Comparison of ENCODE assay signal across 19 cellular contexts in genomic region chr2:64014628-64015027, GRCh38. TPM values are rescaled to one million over a fixed set of nuclear protein-coding genes. Genes with fewer than 3 reads are reported as not detected.
DNase-seq lines count a peak whose midpoint lies in the region; ATAC-seq, FAIRE-seq and TF ChIP-seq lines count a peak whose summit lies in the region.
"Had no signal": no experiment of that assay in that cellular context is flagged by ENCODE, and none has a peak within 500 bp of the region (broad histone marks: within the 10 kb centered on the region; RNA-seq: fewer than 3 reads in every experiment).

No MANE protein-coding gene starts in this region.

- peaks cover 25% of the 10 kb centered on the region for H3K36me3 Mint-ChIP-seq in activated CD4-positive, alpha-beta memory T cell treated with anti-CD3 and anti-CD28 coated beads, Interleukin-2, amount 10 ng/mL, durations not matched to agents 7 days and 5 days (ENCODE audit: low read depth)

- no peaks in the 10 kb centered on the region for H3K27me3 Mint-ChIP-seq in activated CD4-positive, alpha-beta memory T cell treated with anti-CD3 and anti-CD28 coated beads, Interleukin-2, amount 10 ng/mL, durations not matched to agents 7 days and 5 days
- H3K27me3 Mint-ChIP-seq: B cell; CD4-positive, alpha-beta T cell had no signal

- H3K36me3 ChIP-seq in HepG2 (replicated peaks in 1 of 2; ENCODE audit: control insufficient read depth in 1 of 2, insufficient read depth in 2 of 2, low read length in 2 of 2) (peaks cover 4 to 13% of the 10 kb centered on the region in 2 experiments; a peak in 4 of 5 replicates), right lobe of liver (no peaks in the 10 kb centered on the region), K562 (ENCODE audit: control insufficient read depth, insufficient read depth, low read length) (no peaks in the 10 kb centered on the region; the same call in 2 of the 3 replicates), upper lobe of right lung (no peaks in the 10 kb centered on the region)
- H3K36me3 ChIP-seq: BLaER1 had no signal

- H2AFZ ChIP-seq in HepG2 (ENCODE audit: low read length) (no peak overlapping the region), K562 (ENCODE audit: low read depth, low read length) (no peak overlapping the region)
- H2AFZ ChIP-seq: GM23338 had no signal

- H3K9me1 ChIP-seq in K562 (ENCODE audit: control insufficient read depth, insufficient read depth, low read length): no peaks in the 10 kb centered on the region

- H3K79me2 ChIP-seq in HepG2 (ENCODE audit: insufficient read depth, low read length): peaks cover 98% of the 10 kb centered on the region
- peaks cover 91% of the 10 kb centered on the region for H3K79me2 ChIP-seq in K562 (ENCODE audit: control insufficient read depth, insufficient read depth, low read length)

- H3K4me3 Mint-ChIP-seq in activated CD4-positive, alpha-beta memory T cell treated with anti-CD3 and anti-CD28 coated beads, Interleukin-2, amount 10 ng/mL, durations not matched to agents 7 days and 5 days: no peak overlapping the region
- H3K4me3 Mint-ChIP-seq: B cell, GM23338, H9 had no signal

- TF ChIP-seq CTCF in HepG2 (CRISPR knock-in tag; IDR thresholded peaks at IDR 0.05) (no peak), right lobe of liver (IDR thresholded peaks at IDR 0.05) (no peak), K562 (IDR thresholded peaks at IDR 0.05 in 2 of 3, conservative IDR thresholded peaks at IDR 0.05 in 1 of 3; ENCODE audit: insufficient read depth in 2 of 3, low read depth in 1 of 3, low read length in 3 of 3) (no peak), upper lobe of right lung (IDR thresholded peaks at IDR 0.05) (no peak)

- CTCF ChIA-PET in HepG2 (lab: Yijun Ruan, JAX; ENCODE audit: low intra/inter-chr PET ratio, low total read pairs): no interaction called here
- CTCF ChIA-PET in K562 (lab: Yijun Ruan, JAX; ENCODE audit: low intra/inter-chr PET ratio): no interaction called here
- CTCF ChIA-PET in activated CD4-positive, alpha-beta memory T cell treated with anti-CD3 and anti-CD28 coated beads, Interleukin-2, amount 10 ng/mL, durations not matched to agents 7 days and 5 days (lab: Charles Lee): interaction anchor here (1.2 to 1.7 kb wide), 2 partner anchors 322 to 508 kb away, joined by 3 read pairs; no protein-coding TSS in a partner anchor

- DNase-seq in HepG2 (ENCODE audit: low spot score): no peak
- DNase-seq in right lobe of liver: no peak
- DNase-seq in K562 (ENCODE audit: extremely low read depth in 1 of 4, low spot score in 3 of 4): no peak
- DNase-seq in upper lobe of right lung: no peak
- DNase-seq in sciatic nerve (ENCODE audit: low spot score): no peak
- no peak for DNase-seq in activated CD4-positive, alpha-beta memory T cell treated with anti-CD3 and anti-CD28 coated beads, Interleukin-2, amount 10 ng/mL, durations not matched to agents 7 days and 5 days
- DNase-seq: CD4-positive, alpha-beta T cell; CD8-positive, alpha-beta memory T cell; DMS53; DMS79 treated with DMSO at 0.1 percent for 48 hours; H9 had no signal

- no peak overlapping the region for H3K27ac Mint-ChIP-seq in activated CD4-positive, alpha-beta memory T cell treated with anti-CD3 and anti-CD28 coated beads, Interleukin-2, amount 10 ng/mL, durations not matched to agents 7 days and 5 days
- H3K27ac Mint-ChIP-seq: B cell; CD4-positive, alpha-beta T cell; GM23338; H9 had no signal

- H3K9ac ChIP-seq in HepG2 (ENCODE audit: insufficient read depth, low read depth, low read length) (no peak overlapping the region), K562 (ENCODE audit: insufficient read depth in 1 of 2, low read depth in 2 of 2, low read length in 2 of 2) (no peak overlapping the region)
- H3K9ac ChIP-seq: BLaER1 had no signal

- TF ChIP-seq EP300 in HepG2 (IDR thresholded peaks at IDR 0.05; ENCODE audit: low read depth in 2 of 2, low read length in 2 of 2) (no peak), HepG2 (CRISPR knock-in tag; IDR thresholded peaks at IDR 0.05; ENCODE audit: borderline replicate concordance) (no peak), K562 (IDR thresholded peaks at IDR 0.05; ENCODE audit: low read length) (no peak)

- in situ Hi-C loops in HepG2 (cut with HindIII; ENCODE audit: extremely low pct_ligation_motif_present, low pct_unique_long_range_greater_than_20kb): no loop called here
- in situ Hi-C loops in K562 (cut with MboI): no loop called here

- H3K4me1 Mint-ChIP-seq in activated CD4-positive, alpha-beta memory T cell treated with anti-CD3 and anti-CD28 coated beads, Interleukin-2, amount 10 ng/mL, durations not matched to agents 7 days and 5 days: peaks cover 24% of the 10 kb centered on the region

- POLR2A ChIA-PET in HepG2 (lab: Yijun Ruan, JAX) (interaction anchor here (0.9 to 2.2 kb wide), 3 partner anchors 10 to 21 kb away, joined by 4 to 13 read pairs (median 6); no protein-coding TSS in a partner anchor), K562 (lab: Yijun Ruan, JAX) (interaction anchor here (0.6 kb wide), 1 partner anchor 85 kb away, joined by 3 read pairs; no protein-coding TSS in a partner anchor)
- POLR2A ChIA-PET in activated CD4-positive, alpha-beta memory T cell treated with anti-CD3 and anti-CD28 coated beads, Interleukin-2, amount 10 ng/mL, durations not matched to agents 7 days and 5 days (lab: Charles Lee): no interaction called here

- ATAC-seq in HepG2 (no peak), right lobe of liver (no peak), K562 (no peak), upper lobe of right lung (no peak), sciatic nerve (no peak)
- ATAC-seq: GM23338, HCT116 had no signal

- intact Hi-C loops in HepG2 (cut with micrococcal nuclease; ENCODE audit: unreplicated experiment) (no loop called here), right lobe of liver (cut with DNase I) (no loop called here), K562 (cut with micrococcal nuclease) (loop anchor here (5.0 kb wide), 1 partner anchor 172 kb away; the partner anchor contains the start of gene UGP2), upper lobe of right lung (cut with DNase I) (no loop called here), sciatic nerve (cut with DNase I) (no loop called here)

- H3K4me3 ChIP-seq in HepG2 (replicated peaks in 1 of 3; ENCODE audit: insufficient read depth in 1 of 3, low read depth in 2 of 3, low read length in 3 of 3) (peak overlapping the region in 1 of 3 experiments; percentile 44; a peak in 1 of 6 replicates), right lobe of liver (no peak overlapping the region), K562 (no peak overlapping the region), upper lobe of right lung (no peak overlapping the region)
- H3K4me3 ChIP-seq: BLaER1, GM23338 had no signal

- WGBS in HepG2 (ENCODE audit: low lambda C conversion rate): 95% methylated on average over 1 of the region's 1 CpG
- 100% methylated on average over 1 of the region's 1 CpG for WGBS in right lobe of liver (ENCODE audit: insufficient coverage, low coverage, low lambda C conversion rate, missing lambda C conversion rate)
- 95% methylated on average over 1 of the region's 1 CpG for WGBS in K562 (ENCODE audit: insufficient coverage, low coverage, missing lambda C conversion rate)

- H3K9me3 ChIP-seq in HepG2 (ENCODE audit: low read length): no peaks in the 10 kb centered on the region
- H3K9me3 ChIP-seq in right lobe of liver: no peaks in the 10 kb centered on the region
- no peaks in the 10 kb centered on the region for H3K9me3 ChIP-seq in K562 (replicated peaks; ENCODE audit: control insufficient read depth, insufficient read depth, low read depth, low read length)
- H3K9me3 ChIP-seq in upper lobe of right lung: no peaks in the 10 kb centered on the region
- H3K9me3 ChIP-seq: BLaER1 had no signal

- no peak for TF ChIP-seq POLR2A in HepG2 (IDR thresholded peaks at IDR 0.05; ENCODE audit: insufficient read depth in 1 of 2, low read depth in 2 of 2, low read length in 2 of 2)
- TF ChIP-seq POLR2A in right lobe of liver (IDR thresholded peaks at IDR 0.05): no peak
- no peak for TF ChIP-seq POLR2A in K562 (conservative IDR thresholded peaks at IDR 0.05)

- H3K27me3 ChIP-seq in HepG2 (ENCODE audit: control insufficient read depth in 1 of 2, insufficient read depth in 2 of 2, low read length in 2 of 2) (no peaks in the 10 kb centered on the region; a peak in 1 of 5 replicates), right lobe of liver (no peaks in the 10 kb centered on the region), K562 (ENCODE audit: control insufficient read depth in 2 of 2, insufficient read depth in 2 of 2, low read length in 2 of 2) (no peaks in the 10 kb centered on the region), upper lobe of right lung (no peaks in the 10 kb centered on the region)
- H3K27me3 ChIP-seq: BLaER1 had no signal

- BruUV-seq in HepG2 (replicated peaks; lab: Mats Ljungman, UMichigan) (no TSS peak), K562 (replicated peaks; lab: Mats Ljungman, UMichigan) (no TSS peak)

- H4K20me1 ChIP-seq in HepG2 (ENCODE audit: insufficient read depth, low read length) (peaks cover 58% of the 10 kb centered on the region), K562 (replicated peaks; ENCODE audit: control insufficient read depth, insufficient read depth, low read length) (no peaks in the 10 kb centered on the region)

- H3K4me2 ChIP-seq in HepG2 (ENCODE audit: low read depth, low read length) (peak overlapping the region; percentile 97), K562 (ENCODE audit: insufficient read depth, low read length) (no peak overlapping the region)
- H3K4me2 ChIP-seq: BLaER1, GM23338 had no signal

- FAIRE-seq in HepG2 (lab: Jason Lieb, UNC): no peak
- FAIRE-seq in K562 (lab: Jason Lieb, UNC): no peak
- FAIRE-seq: GM12891, GM18507 had no signal

- H3K4me1 ChIP-seq in HepG2 (ENCODE audit: insufficient read depth, low read length): peaks cover 71% of the 10 kb centered on the region
- peaks cover 0 to 10% (median 2%) of the 10 kb centered on the region in 4 donors for H3K4me1 ChIP-seq in right lobe of liver
- peaks cover 9 to 15% of the 10 kb centered on the region in 2 experiments for H3K4me1 ChIP-seq in K562 (replicated peaks in 1 of 2; ENCODE audit: control insufficient read depth in 2 of 2, insufficient read depth in 2 of 2, low read length in 2 of 2)
- H3K4me1 ChIP-seq in upper lobe of right lung: peaks cover 18% of the 10 kb centered on the region

- H3K27ac ChIP-seq in HepG2 (ENCODE audit: extremely low read length, insufficient read depth, low read length): no peak overlapping the region
- no peak overlapping the region for H3K27ac ChIP-seq in right lobe of liver
- H3K27ac ChIP-seq in K562 (ENCODE audit: extremely low read depth, low read depth, low read length): no peak overlapping the region
- H3K27ac ChIP-seq in upper lobe of right lung: peak overlapping the region; percentile 2
- H3K27ac ChIP-seq: 22Rv1, BLaER1, C4-2B had no signal

- H3K9me3 Mint-ChIP-seq in activated CD4-positive, alpha-beta memory T cell treated with anti-CD3 and anti-CD28 coated beads, Interleukin-2, amount 10 ng/mL, durations not matched to agents 7 days and 5 days: no peaks in the 10 kb centered on the region
- H3K9me3 Mint-ChIP-seq: CD4-positive, alpha-beta T cell; CD8-positive, alpha-beta memory T cell; GM23338 had no signal

- TF ChIP-seq RAD21 in HepG2 (CRISPR knock-in tag; IDR thresholded peaks at IDR 0.05) (no peak), K562 (CRISPR knock-in tag; conservative IDR thresholded peaks at IDR 0.05 in 1 of 2, IDR thresholded peaks at IDR 0.05 in 1 of 2) (no peak)

RNA-seq across cellular contexts. Expression of gene VPS54, which starts 4.6 kb away (rescaled TPM):
- 64.7 and 75.4 TPM in 2 replicates for total RNA-seq in HepG2 (2016; rRNA removed; fragmentation: Illumina TruSeq; extraction: Trizol)
- total RNA-seq in HepG2 (2016; cell fraction: cytosol; rRNA removed; fragmentation: Illumina TruSeq; extraction: Trizol; ENCODE audit: low read depth): 23.8 and 25.8 TPM in 2 replicates
- total RNA-seq in HepG2 (2016; cell fraction: insoluble cytoplasmic fraction; rRNA removed; fragmentation: Illumina TruSeq; extraction: Trizol): 63.0 and 68.2 TPM in 2 replicates
- 73.0 and 83.1 TPM in 2 replicates for total RNA-seq in HepG2 (2016; cell fraction: membrane; rRNA removed; fragmentation: Illumina TruSeq; extraction: Trizol)
- 56.5 and 65.0 TPM in 2 replicates for total RNA-seq in HepG2 (2016; cell fraction: nucleus; rRNA removed; fragmentation: Illumina TruSeq; extraction: Trizol)
- 66.7 and 77.5 TPM in 2 replicates for polyA plus RNA-seq in HepG2 (2011; rRNA removed)
- polyA plus RNA-seq in HepG2 (2011; cell fraction: cytosol; rRNA removed): 24.3 and 39.3 TPM in 2 replicates
- polyA plus RNA-seq in HepG2 (2011; cell fraction: nucleus; rRNA removed): 45.4 and 50.4 TPM in 2 replicates
- polyA plus RNA-seq in HepG2 (2012): 75.2 and 93.6 TPM in 2 replicates
- polyA plus RNA-seq in HepG2 (2016; cell fraction: cytosol; fragmentation: Illumina TruSeq; extraction: Trizol; ENCODE audit: low read depth): 9.0 and 9.6 TPM in 2 replicates
- polyA plus RNA-seq in HepG2 (2016; cell fraction: insoluble cytoplasmic fraction; fragmentation: Illumina TruSeq; extraction: Trizol; ENCODE audit: low read depth): 54.6 and 54.7 TPM in 2 replicates
- polyA plus RNA-seq in HepG2 (2016; cell fraction: membrane; fragmentation: Illumina TruSeq; extraction: Trizol; ENCODE audit: low read depth): 35.4 and 35.8 TPM in 2 replicates
- polyA plus RNA-seq in HepG2 (2016; cell fraction: nucleus; fragmentation: Illumina TruSeq; extraction: Trizol; ENCODE audit: insufficient read depth, low read depth): 77.5 and 83.9 TPM in 2 replicates
- 7.4 and 30.0 TPM in 2 replicates for polyA minus RNA-seq in HepG2 (2011; rRNA and poly(A)+ RNA removed; ENCODE audit: low replicate concordance)
- polyA minus RNA-seq in HepG2 (2011; cell fraction: cytosol; rRNA and poly(A)+ RNA removed): 58.1 and 59.1 TPM in 2 replicates
- 143 and 153 TPM in 2 replicates for polyA minus RNA-seq in HepG2 (2011; cell fraction: nucleus; rRNA and poly(A)+ RNA removed)
- total RNA-seq in right lobe of liver: 10 to 100 TPM; 11.6 to 12.5 (median 12.2) TPM
- total RNA-seq in K562 (2011; cell fraction: chromatin; rRNA removed; ENCODE audit: low replicate concordance): 11.5 and 34.9 TPM in 2 replicates
- 4.5 and 6.2 TPM in 2 replicates for total RNA-seq in K562 (2011; cell fraction: nucleolus; rRNA removed)
- 10.6 and 14.9 TPM in 2 replicates for total RNA-seq in K562 (2011; cell fraction: nucleoplasm; rRNA removed)
- total RNA-seq in K562 (2014; rRNA removed): 11.9 and 12.3 TPM in 2 replicates
- 23.2 and 27.2 TPM in 2 replicates for total RNA-seq in K562 (2014; rRNA removed; fragmentation: Illumina TruSeq; extraction: Trizol)
- total RNA-seq in K562 (2015; rRNA removed; fragmentation: Illumina TruSeq; extraction: Trizol): 20.5 and 21.4 TPM in 2 replicates
- total RNA-seq in K562 (2021): 11.1 and 13.1 TPM in 2 replicates
- polyA plus RNA-seq in K562 (2011; rRNA removed): 19.0 and 20.8 TPM in 2 replicates
- polyA plus RNA-seq in K562 (2011; cell fraction: cytosol; rRNA removed): 3.0 and 6.9 TPM in 2 replicates
- polyA plus RNA-seq in K562 (2011; cell fraction: nucleus; rRNA removed): 9.3 and 17.6 TPM in 2 replicates
- 11.5 and 19.7 TPM in 2 replicates for polyA plus RNA-seq in K562 (2012)
- 13.8 and 15.6 TPM in 2 replicates for polyA plus RNA-seq in K562 (2014; fragmentation: Illumina TruSeq; extraction: Trizol)
- 1 to 10 TPM; 4.9 to 6.1 TPM for polyA plus RNA-seq in K562 (2014; fragmentation: Nextera tagmentation; extraction: Ambion mirVana)
- 13.2 and 15.0 TPM in 2 replicates for polyA plus RNA-seq in K562 (2014; rRNA removed)
- 29.0 and 41.4 TPM in 2 replicates for polyA minus RNA-seq in K562 (2011; rRNA and poly(A)+ RNA removed)
- 8.3 and 10.3 TPM in 2 replicates for polyA minus RNA-seq in K562 (2011; cell fraction: cytosol; rRNA and poly(A)+ RNA removed)
- polyA minus RNA-seq in K562 (2011; cell fraction: nucleus; rRNA and poly(A)+ RNA removed): 9.7 and 21.3 TPM in 2 replicates
- total RNA-seq in upper lobe of right lung: 27.0 TPM
- 27.9 TPM for total RNA-seq in sciatic nerve
- total RNA-seq in activated CD4-positive, alpha-beta memory T cell treated with anti-CD3 and anti-CD28 coated beads, Interleukin-2, amount 10 ng/mL, durations not matched to agents 7 days and 5 days: 10 to 100 TPM; 18.8 to 19.2 TPM
